Comparison of ENCODE assay signal across 8 cellular contexts in genomic region chr3:36077320-36077719, GRCh38.
"Had no signal": no experiment of that assay in that cellular context is flagged by ENCODE, and none has a peak within 500 bp of the region (broad histone marks: within the 10 kb centered on the region; RNA-seq: fewer than 3 reads in every experiment).

No MANE protein-coding gene starts in this region.

- DNase-seq: GM23248, GOT3, H9, HCEC 1CT, KBM-7 had no signal

- H3K4me3 ChIP-seq: GM23248 had no signal

- H3K27ac ChIP-seq: GM23248, KMS-11 had no signal

- H3K9ac ChIP-seq: GM23248, KMS-11 had no signal

- H3K4me2 ChIP-seq: KMS-11 had no signal

- H2AFZ ChIP-seq: GM23248 had no signal

- FAIRE-seq: H54, HTR-8/SVneo had no signal
